In the genomic region with DNA sequence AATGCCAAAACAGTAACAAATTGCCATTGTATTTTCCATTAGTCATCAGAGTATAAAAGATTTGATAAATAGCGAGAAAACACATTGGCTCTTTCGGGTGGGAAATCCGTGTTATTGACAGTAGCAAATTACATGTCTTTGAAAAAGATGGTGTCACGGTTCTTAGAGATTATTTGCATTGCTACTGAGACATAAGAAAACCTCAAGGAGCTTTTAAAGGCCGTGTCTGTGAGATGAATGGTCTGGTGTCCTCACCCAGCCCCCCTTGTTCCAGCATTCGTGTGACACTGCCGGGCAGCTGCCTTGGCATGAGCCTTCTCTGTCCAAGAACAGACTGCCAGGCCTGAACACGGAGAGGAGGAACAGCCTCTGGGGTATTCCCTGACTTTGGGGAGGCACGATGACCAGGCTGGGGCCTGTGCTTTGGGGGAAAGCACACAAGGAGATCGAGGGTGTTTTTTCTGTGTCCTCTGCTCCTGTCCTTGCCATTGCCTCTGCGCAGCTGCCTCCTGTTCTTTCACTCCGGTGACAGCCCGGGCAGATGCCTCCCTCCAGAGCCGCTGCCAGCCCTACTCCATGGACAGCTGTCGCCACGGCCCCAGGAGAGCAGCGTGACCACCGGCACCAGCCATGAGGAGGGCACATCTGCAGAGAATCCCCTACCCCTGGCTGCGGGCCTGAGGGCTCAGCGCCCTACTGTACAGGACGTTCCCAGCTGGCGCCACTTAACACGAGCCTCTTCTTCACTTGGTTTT, we compare ENCODE assay signal across 11 cellular contexts.
DNase-seq lines count a peak whose midpoint lies in the region; ATAC-seq, FAIRE-seq and TF ChIP-seq lines count a peak whose summit lies in the region.
"Had no signal": no experiment of that assay in that cellular context is flagged by ENCODE, and none has a peak within 500 bp of the region (broad histone marks: within the 10 kb centered on the region; RNA-seq: fewer than 3 reads in every experiment).

No MANE protein-coding gene starts in this region.

- H2BK12ac ChIP-seq in mesenchymal stem cell (ENCODE audit: low read length in 2 of 2): peak overlapping the region; percentile 29 to 85

- TF ChIP-seq RAD21 in K562 (CRISPR knock-in tag; conservative IDR thresholded peaks at IDR 0.05 in 1 of 2, IDR thresholded peaks at IDR 0.05 in 1 of 2): no peak

- no peaks in the 10 kb centered on the region; the same call in 1 of the 2 replicates for H4K20me1 ChIP-seq in K562 (replicated peaks; ENCODE audit: control insufficient read depth, insufficient read depth, low read length)

- H2BK15ac ChIP-seq in mesenchymal stem cell (ENCODE audit: low read depth, poor library complexity, severe bottlenecking): peak overlapping the region; percentile 66

- H3K4me1 ChIP-seq in K562 (replicated peaks in 1 of 2; ENCODE audit: control insufficient read depth in 2 of 2, insufficient read depth in 2 of 2, low read length in 2 of 2): peaks cover 3 to 11% of the 10 kb centered on the region in 2 experiments; a peak in 4 of 5 replicates
- H3K4me1 ChIP-seq in mesenchymal stem cell (ENCODE audit: control insufficient read depth, insufficient read depth, low read depth, low read length): peaks cover 9% of the 10 kb centered on the region
- H3K4me1 ChIP-seq in ascending aorta: peaks cover 11 to 30% of the 10 kb centered on the region in 2 donors
- H3K4me1 ChIP-seq: pancreas had no signal

- CTCF ChIA-PET in K562 (lab: Yijun Ruan, JAX; ENCODE audit: low intra/inter-chr PET ratio): no interaction called here
- CTCF ChIA-PET in activated naive CD4-positive, alpha-beta T cell treated with anti-CD3 and anti-CD28 coated beads for 36 hours (lab: Charles Lee): no interaction called here

- H3K9me3 Mint-ChIP-seq in activated naive CD4-positive, alpha-beta T cell treated with anti-CD3 and anti-CD28 coated beads for 36 hours: no peaks in the 10 kb centered on the region
- H3K9me3 Mint-ChIP-seq: activated CD4-positive, alpha-beta T cell treated with anti-CD3 and anti-CD28 coated beads, Interleukin-2, amount 10 ng/mL, durations not matched to agents 24 days and 14 days had no signal

- no peaks in the 10 kb centered on the region for H3K36me3 Mint-ChIP-seq in activated naive CD4-positive, alpha-beta T cell treated with anti-CD3 and anti-CD28 coated beads for 36 hours (ENCODE audit: low read depth)

- peak overlapping the region; percentile 5 for H4K91ac ChIP-seq in mesenchymal stem cell (ENCODE audit: low read length)

- H3K14ac ChIP-seq in mesenchymal stem cell (ENCODE audit: low read length in 2 of 2): no peak overlapping the region

- no peaks in the 10 kb centered on the region for H3K9me1 ChIP-seq in K562 (ENCODE audit: control insufficient read depth, insufficient read depth, low read length)

- H2BK5ac ChIP-seq in mesenchymal stem cell (ENCODE audit: low read depth, low read length, poor library complexity, severe bottlenecking): no peak overlapping the region

- H3K9ac ChIP-seq in K562 (ENCODE audit: insufficient read depth in 1 of 2, low read depth in 2 of 2, low read length in 2 of 2) (no peak overlapping the region), mesenchymal stem cell (ENCODE audit: low read length) (no peak overlapping the region)

- H3K4me2 ChIP-seq in K562 (ENCODE audit: insufficient read depth, low read length): no peak overlapping the region; the same call in 1 of the 2 replicates
- H3K4me2 ChIP-seq in mesenchymal stem cell (ENCODE audit: low read length, poor library complexity, severe bottlenecking): no peak overlapping the region

- H3K79me2 ChIP-seq in K562 (ENCODE audit: control insufficient read depth, insufficient read depth, low read length): no peaks in the 10 kb centered on the region

- intact Hi-C loops in K562 (cut with micrococcal nuclease) (no loop called here), ascending aorta (cut with DNase I) (loop anchor here (5.0 to 10.0 kb wide), 3 partner anchors 169 to 294 kb away; partner anchors contain the start of gene CDYL)
- intact Hi-C loops in activated naive CD4-positive, alpha-beta T cell treated with anti-CD3 and anti-CD28 coated beads for 36 hours (cut with micrococcal nuclease): no loop called here

- no peaks in the 10 kb centered on the region for H3K79me1 ChIP-seq in mesenchymal stem cell (replicated peaks; ENCODE audit: low read length, poor library complexity, severe bottlenecking)

- peak overlapping the region; percentile 30 to 48 for H3K18ac ChIP-seq in mesenchymal stem cell (ENCODE audit: low read depth in 1 of 2, low read length in 2 of 2)

- no peak for TF ChIP-seq POLR2A in K562 (conservative IDR thresholded peaks at IDR 0.05)

- H3K9me3 ChIP-seq in K562 (replicated peaks; ENCODE audit: control insufficient read depth, insufficient read depth, low read depth, low read length): no peaks in the 10 kb centered on the region
- no peaks in the 10 kb centered on the region for H3K9me3 ChIP-seq in mesenchymal stem cell (ENCODE audit: control insufficient read depth, low read length)
- no peaks in the 10 kb centered on the region for H3K9me3 ChIP-seq in ascending aorta
- H3K9me3 ChIP-seq: pancreas had no signal

- H3K23ac ChIP-seq in mesenchymal stem cell (ENCODE audit: low read length in 2 of 2): peak overlapping the region in 1 of 2 experiments; percentile 3

- H2AK5ac ChIP-seq in mesenchymal stem cell (ENCODE audit: low read length, severe bottlenecking): no peak overlapping the region

- POLR2A ChIA-PET in K562 (lab: Yijun Ruan, JAX): interaction anchor here (0.5 to 0.7 kb wide), 2 partner anchors 427 to 1069 kb away, joined by 3 read pairs; no protein-coding TSS in a partner anchor

- no TSS peak for BruUV-seq in K562 (replicated peaks; lab: Mats Ljungman, UMichigan)

- H4K8ac ChIP-seq in mesenchymal stem cell (ENCODE audit: low read length): no peak overlapping the region

- TF ChIP-seq EP300 in K562 (IDR thresholded peaks at IDR 0.05; ENCODE audit: low read length): no peak

- H3K36me3 ChIP-seq in K562 (ENCODE audit: control insufficient read depth, insufficient read depth, low read length) (no peaks in the 10 kb centered on the region), mesenchymal stem cell (ENCODE audit: control insufficient read depth in 1 of 2, insufficient read depth in 2 of 2, low read depth in 1 of 2, low read length in 2 of 2) (no peaks in the 10 kb centered on the region), ascending aorta (no peaks in the 10 kb centered on the region)
- H3K36me3 ChIP-seq: pancreas had no signal

- peaks cover 2% of the 10 kb centered on the region for H3K27me3 Mint-ChIP-seq in activated naive CD4-positive, alpha-beta T cell treated with anti-CD3 and anti-CD28 coated beads for 36 hours (ENCODE audit: low read depth)
- H3K27me3 Mint-ChIP-seq: activated CD4-positive, alpha-beta T cell treated with anti-CD3 and anti-CD28 coated beads, Interleukin-2, amount 10 ng/mL, durations not matched to agents 24 days and 14 days had no signal

- H3K4me3 Mint-ChIP-seq in activated naive CD4-positive, alpha-beta T cell treated with anti-CD3 and anti-CD28 coated beads for 36 hours: no peak overlapping the region
- H3K4me3 Mint-ChIP-seq: activated CD4-positive, alpha-beta T cell treated with anti-CD3 and anti-CD28 coated beads, Interleukin-2, amount 10 ng/mL, durations not matched to agents 24 days and 14 days had no signal

- TF ChIP-seq CTCF in K562 (IDR thresholded peaks at IDR 0.05 in 2 of 3, conservative IDR thresholded peaks at IDR 0.05 in 1 of 3; ENCODE audit: insufficient read depth in 2 of 3, low read depth in 1 of 3, low read length in 3 of 3) (no peak), ascending aorta (IDR thresholded peaks at IDR 0.05) (no peak)

- H3K4me3 ChIP-seq in K562: no peak overlapping the region
- no peak overlapping the region for H3K4me3 ChIP-seq in mesenchymal stem cell (ENCODE audit: insufficient read depth in 1 of 2, low read depth in 1 of 2, low read length in 2 of 2)
- H3K4me3 ChIP-seq in ascending aorta: no peak overlapping the region
- H3K4me3 ChIP-seq: pancreas had no signal

- peak; percentile 91 to 97 for DNase-seq in NCI-H524 (lab: John Stamatoyannopoulos, UW)
- DNase-seq in K562 (ENCODE audit: extremely low read depth in 1 of 4, low spot score in 3 of 4): no peak
- DNase-seq in mesenchymal stem cell: no peak
- DNase-seq in substantia nigra (lab: John Stamatoyannopoulos, UW): peak; percentile 14 to 91 (median 72)
- DNase-seq in AG08395 (ENCODE audit: low spot score): no peak
- DNase-seq in activated naive CD4-positive, alpha-beta T cell treated with anti-CD3 and anti-CD28 coated beads for 36 hours: no peak
- no peak for DNase-seq in ascending aorta (ENCODE audit: low spot score in 2 of 2)
- DNase-seq: activated CD4-positive, alpha-beta T cell treated with anti-CD3 and anti-CD28 coated beads, Interleukin-2, amount 10 ng/mL, durations not matched to agents 24 days and 14 days; activated T-cell treated with anti-CD3 and anti-CD28 coated beads, Interleukin-2, amount 50 U/mL, for 1 hour had no signal

- H3K27ac ChIP-seq in K562 (ENCODE audit: extremely low read depth, low read depth, low read length): no peak overlapping the region
- no peak overlapping the region for H3K27ac ChIP-seq in mesenchymal stem cell (ENCODE audit: low read length, poor library complexity, severe bottlenecking)
- peak overlapping the region; percentile 75 for H3K27ac ChIP-seq in substantia nigra (ENCODE audit: low read depth, low read length, poor library complexity, severe bottlenecking)
- no peak overlapping the region for H3K27ac ChIP-seq in ascending aorta

- 18% methylated on average over 23 of the region's 23 CpGs for WGBS in K562 (ENCODE audit: insufficient coverage, low coverage, missing lambda C conversion rate)
- 91% methylated on average over 23 of the region's 23 CpGs for WGBS in mesenchymal stem cell

- peaks cover 34 to 43% of the 10 kb centered on the region in 2 experiments; a peak in 4 of 5 replicates for H3K27me3 ChIP-seq in K562 (ENCODE audit: control insufficient read depth in 2 of 2, insufficient read depth in 2 of 2, low read length in 2 of 2)
- peaks cover 0 to 2% of the 10 kb centered on the region in 2 experiments for H3K27me3 ChIP-seq in mesenchymal stem cell (ENCODE audit: control insufficient read depth in 1 of 2, insufficient read depth in 1 of 2, low read length in 2 of 2)
- H3K27me3 ChIP-seq in ascending aorta: no peaks in the 10 kb centered on the region
- H3K27me3 ChIP-seq: pancreas had no signal

- H3K4me1 Mint-ChIP-seq in activated naive CD4-positive, alpha-beta T cell treated with anti-CD3 and anti-CD28 coated beads for 36 hours (ENCODE audit: low read depth): peaks cover 10% of the 10 kb centered on the region

- no peak for ATAC-seq in K562
- ATAC-seq: pancreas had no signal

- peak; percentile 37 for FAIRE-seq in K562 (lab: Jason Lieb, UNC)
- FAIRE-seq: pancreas, urothelium cell line had no signal

- H2AFZ ChIP-seq in K562 (ENCODE audit: low read depth, low read length) (no peak overlapping the region), mesenchymal stem cell (ENCODE audit: low read depth, low read length) (no peak overlapping the region)

- in situ Hi-C loops in K562 (cut with MboI): no loop called here

- H2BK120ac ChIP-seq in mesenchymal stem cell (ENCODE audit: low read depth, low read length): no peak overlapping the region

- H3K27ac Mint-ChIP-seq in activated naive CD4-positive, alpha-beta T cell treated with anti-CD3 and anti-CD28 coated beads for 36 hours: no peak overlapping the region
- H3K27ac Mint-ChIP-seq: activated CD4-positive, alpha-beta T cell treated with anti-CD3 and anti-CD28 coated beads, Interleukin-2, amount 10 ng/mL, durations not matched to agents 24 days and 14 days had no signal

- no peak overlapping the region for H3K4ac ChIP-seq in mesenchymal stem cell (ENCODE audit: low read depth in 1 of 2, low read length in 2 of 2)

Comparison
In these comparisons a context has a peak if more than half of its experiments do, and no peak if none do; other contexts are left out.
1. DNase-seq: peak in NCI-H524 (2 of 2) and substantia nigra (49 of 49); none in K562 (0 of 4), mesenchymal stem cell (single experiment), AG08395 (single experiment), activated naive CD4-positive, alpha-beta T cell treated with anti-CD3 and anti-CD28 coated beads for 36 hours (single experiment) and ascending aorta (0 of 2).